ENCODE assay signal across 11 cellular contexts in genomic region chr7:66886152-66886551, GRCh38. TPM values are rescaled to one million over a fixed set of nuclear protein-coding genes. Genes with fewer than 3 reads are reported as not detected.
A peak's percentile ranks its signal among the peaks of the same experiment; 100 is the strongest.
DNase-seq lines count a peak whose midpoint lies in the region; ATAC-seq and TF ChIP-seq lines count a peak whose summit lies in the region.
"Had no signal": no experiment of that assay in that cellular context is flagged by ENCODE, and none has a peak within 500 bp of the region (broad histone marks: within the 10 kb centered on the region; RNA-seq: fewer than 3 reads in every experiment).

No MANE protein-coding gene starts in this region.

- H3K4me3 Mint-ChIP-seq in CD4-positive, alpha-beta memory T cell: no peak overlapping the region
- H3K4me3 Mint-ChIP-seq: WTC11 had no signal

- H3K4me2 ChIP-seq in OCI-LY3 (ENCODE audit: low read length): peak overlapping the region; percentile 74

- H2AFZ ChIP-seq in OCI-LY3 (ENCODE audit: low read depth, low read length): no peak overlapping the region

- POLR2A ChIA-PET in CD4-positive, alpha-beta memory T cell (lab: Charles Lee; ENCODE audit: partially characterized antibody): no interaction called here

- intact Hi-C loops in CD4-positive, alpha-beta memory T cell (cut with micrococcal nuclease): no loop called here

- peak overlapping the region in 2 of 7 donors; percentile 12 to 43 for H3K27ac Mint-ChIP-seq in CD4-positive, alpha-beta memory T cell
- H3K27ac Mint-ChIP-seq: WTC11 had no signal

- peak; percentile 17 for DNase-seq in GM20000 (ENCODE audit: low spot score)
- no peak for DNase-seq in LoVo (ENCODE audit: low spot score)
- no peak for DNase-seq in CD4-positive, alpha-beta memory T cell
- DNase-seq in glomerular visceral epithelial cell (ENCODE audit: extremely low spot score): no peak
- no peak for DNase-seq in DMS 273 treated with DMSO at 0.1 percent for 48 hours (lab: John Stamatoyannopoulos, UW)
- DNase-seq: NCI-H510A treated with DMSO at 0.1 percent for 48 hours, SIG-M5 had no signal

- H3K4me3 ChIP-seq in OCI-LY3 (ENCODE audit: low read length): peak overlapping the region; percentile 56
- H3K4me3 ChIP-seq in CD4-positive, alpha-beta memory T cell (ENCODE audit: low read length in 2 of 2): no peak overlapping the region

- ATAC-seq in GM18519 (IDR thresholded peaks at IDR 0.05; ENCODE audit: low FRiP score, unreplicated experiment) (peak; percentile 82), HG02938 (IDR thresholded peaks at IDR 0.05; ENCODE audit: unreplicated experiment) (peak; percentile 74)
- ATAC-seq: WTC11 had no signal

- H3K4me1 ChIP-seq in OCI-LY3 (ENCODE audit: low read length): peaks cover 28% of the 10 kb centered on the region
- no peaks in the 10 kb centered on the region for H3K4me1 ChIP-seq in CD4-positive, alpha-beta memory T cell (ENCODE audit: insufficient read depth, low read length)

- H4K20me1 ChIP-seq in OCI-LY3 (ENCODE audit: insufficient read depth, low read length): no peaks in the 10 kb centered on the region

- H3K4me1 Mint-ChIP-seq in CD4-positive, alpha-beta memory T cell: peaks cover 0 to 3% (median 0%) of the 10 kb centered on the region in 4 donors
- H3K4me1 Mint-ChIP-seq: WTC11 had no signal

- no peaks in the 10 kb centered on the region for H3K9me3 ChIP-seq in OCI-LY3 (ENCODE audit: insufficient read depth, low read length)
- H3K9me3 ChIP-seq in CD4-positive, alpha-beta memory T cell (ENCODE audit: control insufficient read depth in 1 of 2, low read length in 2 of 2): no peaks in the 10 kb centered on the region

- H3K9ac ChIP-seq in OCI-LY3 (ENCODE audit: low read length): no peak overlapping the region

- peaks cover 3% of the 10 kb centered on the region for H3K36me3 ChIP-seq in OCI-LY3 (replicated peaks; ENCODE audit: low read depth, low read length)
- peaks cover 2% of the 10 kb centered on the region for H3K36me3 ChIP-seq in CD4-positive, alpha-beta memory T cell (ENCODE audit: insufficient read depth, low read length)

- H3K79me2 ChIP-seq in OCI-LY3 (ENCODE audit: low read length): no peaks in the 10 kb centered on the region

- peak overlapping the region; percentile 79 for H3K27ac ChIP-seq in OCI-LY3 (ENCODE audit: low read length)
- no peak overlapping the region for H3K27ac ChIP-seq in CD4-positive, alpha-beta memory T cell (ENCODE audit: low read depth, low read length)

- H3K27me3 ChIP-seq in OCI-LY3 (ENCODE audit: low read depth, low read length): no peaks in the 10 kb centered on the region
- no peaks in the 10 kb centered on the region for H3K27me3 ChIP-seq in CD4-positive, alpha-beta memory T cell (ENCODE audit: insufficient read depth, low read length)

- no peak for TF ChIP-seq CTCF in GM20000 (IDR thresholded peaks at IDR 0.05; ENCODE audit: extremely low read depth, missing control alignments)
- no peak for TF ChIP-seq CTCF in OCI-LY3 (IDR thresholded peaks at IDR 0.05; ENCODE audit: low read depth, low read length)

- H3K9me3 Mint-ChIP-seq in CD4-positive, alpha-beta memory T cell: no peaks in the 10 kb centered on the region
- H3K9me3 Mint-ChIP-seq: WTC11 had no signal

- H3K36me3 Mint-ChIP-seq in CD4-positive, alpha-beta memory T cell: peaks cover 5 to 18% of the 10 kb centered on the region in 2 donors

- H3K27me3 Mint-ChIP-seq in CD4-positive, alpha-beta memory T cell: no peaks in the 10 kb centered on the region

- CTCF ChIA-PET in CD4-positive, alpha-beta memory T cell (lab: Charles Lee; ENCODE audit: partially characterized antibody): no interaction called here

RNA-seq across cellular contexts. Expression of gene TMEM248, which starts 34.9 kb away (rescaled TPM):
- 10 to 100 TPM; 95.9 to 96.8 TPM for total RNA-seq in CD4-positive, alpha-beta memory T cell
- polyA plus RNA-seq in CD4-positive, alpha-beta memory T cell: 100 to 1,000 TPM; 128 to 134 TPM
